18 cellular contexts compared by ENCODE assay signal in the genomic region with DNA sequence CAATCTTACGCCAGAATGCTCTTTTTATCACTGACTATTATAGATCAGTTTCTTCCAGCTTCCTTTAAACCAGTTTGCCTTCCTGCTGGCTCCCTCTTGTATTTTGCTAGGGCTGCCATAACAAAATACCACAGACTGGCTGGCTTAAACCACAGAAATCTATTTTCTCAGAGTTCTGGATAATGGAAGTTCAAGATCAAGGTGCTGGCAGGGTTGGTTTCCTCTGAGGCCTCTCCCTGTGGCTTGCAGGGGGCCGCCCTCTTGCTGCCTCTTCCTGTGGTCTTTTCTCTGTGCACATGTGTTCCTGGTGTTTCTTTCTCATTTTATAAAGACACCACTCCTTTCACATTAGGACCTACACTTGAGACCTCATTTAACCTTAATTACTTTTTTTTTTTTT. TPM values are rescaled to one million over a fixed set of nuclear protein-coding genes. Genes with fewer than 3 reads are reported as not detected.
DNase-seq lines count a peak whose midpoint lies in the region; ATAC-seq and TF ChIP-seq lines count a peak whose summit lies in the region.
"Had no signal": no experiment of that assay in that cellular context is flagged by ENCODE, and none has a peak within 500 bp of the region (broad histone marks: within the 10 kb centered on the region; RNA-seq: fewer than 3 reads in every experiment).

No MANE protein-coding gene starts in this region.

- H3K4me3 ChIP-seq in upper lobe of left lung = no peak overlapping the region
- H3K4me3 ChIP-seq: body of pancreas, dorsolateral prefrontal cortex had no signal

- H3K27me3 Mint-ChIP-seq in activated CD8-positive, alpha-beta memory T cell treated with anti-CD3 and anti-CD28 coated beads, Interleukin-2, amount 10 ng/mL, durations not matched to agents 7 days and 5 days = no peaks in the 10 kb centered on the region
- H3K27me3 Mint-ChIP-seq in T-cell = no peaks in the 10 kb centered on the region
- no peaks in the 10 kb centered on the region for H3K27me3 Mint-ChIP-seq in activated T-helper 17 cell treated with anti-CD3 and anti-CD28 coated beads, Interleukin-2, amount 50 U/mL, for 72 hours

- no peak for TF ChIP-seq EP300 in upper lobe of left lung (IDR thresholded peaks at IDR 0.05)

- peak; percentile 74 for DNase-seq in activated CD8-positive, alpha-beta memory T cell treated with anti-CD3 and anti-CD28 coated beads, Interleukin-2, amount 10 ng/mL, durations not matched to agents 7 days and 5 days
- no peak for DNase-seq in activated CD8-positive, alpha-beta memory T cell treated with anti-CD3 and anti-CD28 coated beads, Interleukin-2, amount 50 U/mL, for 48 hours
- DNase-seq in T-cell = peak in 32 of 34 experiments; percentile 15 to 65 (median 36)
- no peak for DNase-seq in stimulated activated effector memory CD8-positive, alpha-beta T cell treated with anti-CD3 and anti-CD28 coated beads, Interleukin-12 subunit alpha, Interleukin-12 subunit beta, amount 100 ng/mL, for 72 hours (ENCODE audit: low spot score in 2 of 2)
- no peak for DNase-seq in stimulated activated CD8-positive, alpha-beta memory T cell treated with anti-CD3 and anti-CD28 coated beads, Interleukin-4, amount 100 ng/mL, for 48 hours
- DNase-seq in upper lobe of left lung = no peak
- DNase-seq in NCI-H146 treated with DMSO at 0.1 percent for 48 hours (lab: John Stamatoyannopoulos, UW; ENCODE audit: unreplicated experiment) = no peak
- DNase-seq: activated CD8-positive, alpha-beta memory T cell treated with anti-CD3 and anti-CD28 coated beads, Interleukin-2, amount 50 U/mL, for 4 hours; body of pancreas; dorsolateral prefrontal cortex; left ventricle myocardium superior; MM.1S; trophoblast cell had no signal

- peaks cover 0 to 3% (median 0%) of the 10 kb centered on the region in 4 donors for H3K9me3 ChIP-seq in upper lobe of left lung
- H3K9me3 ChIP-seq: body of pancreas had no signal

- no peak for TF ChIP-seq POLR2A in upper lobe of left lung (IDR thresholded peaks at IDR 0.05)

- H3K27me3 ChIP-seq in upper lobe of left lung = no peaks in the 10 kb centered on the region
- H3K27me3 ChIP-seq: body of pancreas, dorsolateral prefrontal cortex had no signal

- H3K36me3 Mint-ChIP-seq in activated CD8-positive, alpha-beta memory T cell treated with anti-CD3 and anti-CD28 coated beads, Interleukin-2, amount 10 ng/mL, durations not matched to agents 7 days and 5 days = peaks cover 9% of the 10 kb centered on the region
- H3K36me3 Mint-ChIP-seq in T-cell = no peaks in the 10 kb centered on the region
- no peaks in the 10 kb centered on the region for H3K36me3 Mint-ChIP-seq in activated T-helper 17 cell treated with anti-CD3 and anti-CD28 coated beads, Interleukin-2, amount 50 U/mL, for 72 hours (ENCODE audit: low read depth)
- no peaks in the 10 kb centered on the region for H3K36me3 Mint-ChIP-seq in stimulated activated effector memory CD8-positive, alpha-beta T cell treated with anti-CD3 and anti-CD28 coated beads, Interleukin-12 subunit alpha, Interleukin-12 subunit beta, amount 100 ng/mL, for 72 hours

- no peaks in the 10 kb centered on the region for H3K36me3 ChIP-seq in upper lobe of left lung

- H3K4me1 ChIP-seq in upper lobe of left lung = no peaks in the 10 kb centered on the region

- peaks cover 3% of the 10 kb centered on the region for H3K9me3 Mint-ChIP-seq in activated CD8-positive, alpha-beta memory T cell treated with anti-CD3 and anti-CD28 coated beads, Interleukin-2, amount 10 ng/mL, durations not matched to agents 7 days and 5 days (ENCODE audit: low read depth)
- peaks cover 4 to 5% (median 5%) of the 10 kb centered on the region in 3 donors for H3K9me3 Mint-ChIP-seq in T-cell
- H3K9me3 Mint-ChIP-seq in activated T-helper 17 cell treated with anti-CD3 and anti-CD28 coated beads, Interleukin-2, amount 50 U/mL, for 72 hours = peaks cover 4% of the 10 kb centered on the region
- H3K9me3 Mint-ChIP-seq in stimulated activated effector memory CD8-positive, alpha-beta T cell treated with anti-CD3 and anti-CD28 coated beads, Interleukin-12 subunit alpha, Interleukin-12 subunit beta, amount 100 ng/mL, for 72 hours = no peaks in the 10 kb centered on the region

- POLR2A ChIA-PET in T-cell (lab: Charles Lee) = interaction anchor here in 1 of 2 donors (0.7 kb wide), 1 partner anchor 989 kb away, joined by 4 read pairs; no protein-coding TSS in a partner anchor

- H3K4me1 Mint-ChIP-seq in activated CD8-positive, alpha-beta memory T cell treated with anti-CD3 and anti-CD28 coated beads, Interleukin-2, amount 10 ng/mL, durations not matched to agents 7 days and 5 days = peaks cover 46% of the 10 kb centered on the region
- peaks cover 42 to 48% (median 46%) of the 10 kb centered on the region in 3 donors for H3K4me1 Mint-ChIP-seq in T-cell
- H3K4me1 Mint-ChIP-seq in activated T-helper 17 cell treated with anti-CD3 and anti-CD28 coated beads, Interleukin-2, amount 50 U/mL, for 72 hours = peaks cover 14% of the 10 kb centered on the region
- H3K4me1 Mint-ChIP-seq in stimulated activated effector memory CD8-positive, alpha-beta T cell treated with anti-CD3 and anti-CD28 coated beads, Interleukin-12 subunit alpha, Interleukin-12 subunit beta, amount 100 ng/mL, for 72 hours = peaks cover 12% of the 10 kb centered on the region

- WGBS in upper lobe of left lung, 2 donors = 57 to 75% methylated on average over 2 of the region's 2 CpGs

- no peak overlapping the region for H3K4me3 Mint-ChIP-seq in activated CD8-positive, alpha-beta memory T cell treated with anti-CD3 and anti-CD28 coated beads, Interleukin-2, amount 10 ng/mL, durations not matched to agents 7 days and 5 days
- peak overlapping the region in 1 of 3 donors; percentile 56 for H3K4me3 Mint-ChIP-seq in T-cell
- H3K4me3 Mint-ChIP-seq in activated T-helper 17 cell treated with anti-CD3 and anti-CD28 coated beads, Interleukin-2, amount 50 U/mL, for 72 hours = peak overlapping the region; percentile 13
- H3K4me3 Mint-ChIP-seq in stimulated activated effector memory CD8-positive, alpha-beta T cell treated with anti-CD3 and anti-CD28 coated beads, Interleukin-12 subunit alpha, Interleukin-12 subunit beta, amount 100 ng/mL, for 72 hours = no peak overlapping the region

- H3K27ac ChIP-seq in upper lobe of left lung = no peak overlapping the region
- H3K27ac ChIP-seq: body of pancreas, dorsolateral prefrontal cortex had no signal

- H3K27ac Mint-ChIP-seq in activated CD8-positive, alpha-beta memory T cell treated with anti-CD3 and anti-CD28 coated beads, Interleukin-2, amount 10 ng/mL, durations not matched to agents 7 days and 5 days = peak overlapping the region; percentile 75
- peak overlapping the region; percentile 71 to 74 for H3K27ac Mint-ChIP-seq in T-cell
- no peak overlapping the region for H3K27ac Mint-ChIP-seq in activated T-helper 17 cell treated with anti-CD3 and anti-CD28 coated beads, Interleukin-2, amount 50 U/mL, for 72 hours
- H3K27ac Mint-ChIP-seq in stimulated activated effector memory CD8-positive, alpha-beta T cell treated with anti-CD3 and anti-CD28 coated beads, Interleukin-12 subunit alpha, Interleukin-12 subunit beta, amount 100 ng/mL, for 72 hours = peak overlapping the region; percentile 23

- CTCF ChIA-PET in activated CD8-positive, alpha-beta memory T cell treated with anti-CD3 and anti-CD28 coated beads, Interleukin-2, amount 10 ng/mL, durations not matched to agents 7 days and 5 days (lab: Charles Lee) = interaction anchor here (1.0 to 1.6 kb wide), 8 partner anchors 9 to 82 kb away, joined by 3 to 10 read pairs (median 4); no protein-coding TSS in a partner anchor
- CTCF ChIA-PET in T-cell (lab: Charles Lee) = interaction anchor here (0.7 to 1.6 kb wide), 8 partner anchors 19 to 446 kb away, joined by 3 to 4 read pairs (median 3); no protein-coding TSS in a partner anchor

- peak; percentile 54 for ATAC-seq in activated CD8-positive, alpha-beta memory T cell treated with anti-CD3 and anti-CD28 coated beads, Interleukin-2, amount 10 ng/mL, durations not matched to agents 7 days and 5 days
- ATAC-seq in T-cell (replicated peaks in 1 of 4) = peak; percentile 76 to 90 (median 86)
- ATAC-seq in activated T-helper 17 cell treated with anti-CD3 and anti-CD28 coated beads, Interleukin-2, amount 50 U/mL, for 72 hours (replicated peaks) = peak; percentile 59
- no peak for ATAC-seq in stimulated activated effector memory CD8-positive, alpha-beta T cell treated with anti-CD3 and anti-CD28 coated beads, Interleukin-12 subunit alpha, Interleukin-12 subunit beta, amount 100 ng/mL, for 72 hours
- ATAC-seq in upper lobe of left lung (ENCODE audit: low FRiP score in 2 of 2) = no peak
- ATAC-seq: body of pancreas, left ventricle myocardium superior had no signal

- no peak for TF ChIP-seq CTCF in upper lobe of left lung (IDR thresholded peaks at IDR 0.05)

RNA-seq across cellular contexts. Expression of a gene that starts 6.8 kb away (rescaled TPM):
- total RNA-seq in activated CD8-positive, alpha-beta memory T cell treated with anti-CD3 and anti-CD28 coated beads, Interleukin-2, amount 10 ng/mL, durations not matched to agents 7 days and 5 days = 10 to 100 TPM; 19.9 to 33.9 TPM
- 10 to 100 TPM; 13.1 to 20.3 (median 15.9) TPM for total RNA-seq in T-cell
- total RNA-seq in activated T-helper 17 cell treated with anti-CD3 and anti-CD28 coated beads, Interleukin-2, amount 50 U/mL, for 72 hours = 10 to 100 TPM; 10.2 to 28.0 TPM
- total RNA-seq in upper lobe of left lung = 10 to 100 TPM in 2 of 6 donors, 1 to 10 TPM in 4; 1.8 to 16.5 (median 9.0) TPM

RNA-seq across cellular contexts. Expression of a gene that starts 14.8 kb away (rescaled TPM):
- not detected for total RNA-seq in activated CD8-positive, alpha-beta memory T cell treated with anti-CD3 and anti-CD28 coated beads, Interleukin-2, amount 10 ng/mL, durations not matched to agents 7 days and 5 days
- total RNA-seq in T-cell = not detected
- total RNA-seq in activated T-helper 17 cell treated with anti-CD3 and anti-CD28 coated beads, Interleukin-2, amount 50 U/mL, for 72 hours = not detected
- not detected for total RNA-seq in upper lobe of left lung
- total RNA-seq: A172, body of pancreas, dorsolateral prefrontal cortex, fibroblast of lung, HT-29, left ventricle myocardium superior, myocyte had no signal

Comparison
In these comparisons a context has a peak if more than half of its experiments do, and no peak if none do; other contexts are left out.
1. DNase-seq: peak in activated CD8-positive, alpha-beta memory T cell treated with anti-CD3 and anti-CD28 coated beads, Interleukin-2, amount 10 ng/mL, durations not matched to agents 7 days and 5 days (single experiment) and T-cell (32 of 34); none in activated CD8-positive, alpha-beta memory T cell treated with anti-CD3 and anti-CD28 coated beads, Interleukin-2, amount 50 U/mL, for 48 hours (single experiment), stimulated activated effector memory CD8-positive, alpha-beta T cell treated with anti-CD3 and anti-CD28 coated beads, Interleukin-12 subunit alpha, Interleukin-12 subunit beta, amount 100 ng/mL, for 72 hours (0 of 2), stimulated activated CD8-positive, alpha-beta memory T cell treated with anti-CD3 and anti-CD28 coated beads, Interleukin-4, amount 100 ng/mL, for 48 hours (single experiment), upper lobe of left lung (0 of 2) and NCI-H146 treated with DMSO at 0.1 percent for 48 hours (single experiment).
2. ATAC-seq: peak in activated CD8-positive, alpha-beta memory T cell treated with anti-CD3 and anti-CD28 coated beads, Interleukin-2, amount 10 ng/mL, durations not matched to agents 7 days and 5 days (single experiment), T-cell (4 of 4) and activated T-helper 17 cell treated with anti-CD3 and anti-CD28 coated beads, Interleukin-2, amount 50 U/mL, for 72 hours (single experiment); none in stimulated activated effector memory CD8-positive, alpha-beta T cell treated with anti-CD3 and anti-CD28 coated beads, Interleukin-12 subunit alpha, Interleukin-12 subunit beta, amount 100 ng/mL, for 72 hours (single experiment) and upper lobe of left lung (0 of 2).